In the genomic region with DNA sequence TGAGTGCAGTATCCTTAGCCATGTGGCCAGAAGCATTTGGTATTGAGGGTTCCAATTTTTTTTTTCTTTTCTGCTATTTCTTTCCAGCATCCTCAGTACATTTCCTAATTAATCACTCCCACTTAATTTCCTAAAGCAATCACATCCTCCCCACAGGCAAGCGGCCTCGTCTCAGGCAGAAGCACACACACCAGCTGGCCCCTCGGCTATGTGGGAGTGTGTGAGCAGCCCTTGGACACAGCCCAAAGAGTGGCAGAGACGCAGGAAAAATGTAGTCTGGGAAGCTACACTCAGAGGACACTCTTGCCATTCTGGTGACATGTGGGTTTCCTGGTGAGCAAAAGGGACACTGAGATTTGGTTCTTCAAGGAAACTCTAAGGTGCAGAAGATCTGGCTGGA, we compare ENCODE assay signal across 19 cellular contexts.
"Had no signal": no experiment of that assay in that cellular context is flagged by ENCODE, and none has a peak within 500 bp of the region (broad histone marks: within the 10 kb centered on the region; RNA-seq: fewer than 3 reads in every experiment).

No MANE protein-coding gene starts in this region.

- H3K4me1 ChIP-seq: breast epithelium, foreskin keratinocyte, left lung, pancreas had no signal

- H3K4me3 Mint-ChIP-seq: activated CD8-positive, alpha-beta memory T cell treated with anti-CD3 and anti-CD28 coated beads, Interleukin-2, amount 10 ng/mL, durations not matched to agents 7 days and 5 days; activated naive CD8-positive, alpha-beta T cell; activated T-cell treated with anti-CD3 and anti-CD28 coated beads, Interleukin-2, amount 50 U/mL, for 4 hours; neural crest cell had no signal

- DNase-seq: activated CD4-positive, alpha-beta T cell treated with anti-CD3 and anti-CD28 coated beads, Interleukin-2, amount 50 U/mL, for 48 hours; activated CD4-positive, CD25-positive, alpha-beta regulatory T cell treated with anti-CD3 and anti-CD28 coated beads, Interleukin-2, amount 50 U/mL, for 72 hours; activated CD8-positive, alpha-beta memory T cell treated with anti-CD3 and anti-CD28 coated beads, Interleukin-2, amount 10 ng/mL, durations not matched to agents 7 days and 5 days; activated effector memory CD4-positive, alpha-beta T cell treated with anti-CD3 and anti-CD28 coated beads, Interleukin-2, amount 50 U/mL, for 16 hours; activated T-cell treated with anti-CD3 and anti-CD28 coated beads, Interleukin-2, amount 50 U/mL, for 4 hours; foreskin keratinocyte; heart right ventricle; left lung; mesenchymal stem cell; pancreas; retina; T-helper 9 cell; transverse colon had no signal

- H3K9me3 Mint-ChIP-seq: neural crest cell had no signal

- H3K36me3 ChIP-seq: breast epithelium, heart right ventricle, left lung, pancreas, transverse colon had no signal

- H3K9me3 ChIP-seq: left lung, pancreas, transverse colon had no signal

- H3K27ac Mint-ChIP-seq: activated CD8-positive, alpha-beta memory T cell treated with anti-CD3 and anti-CD28 coated beads, Interleukin-2, amount 10 ng/mL, durations not matched to agents 7 days and 5 days; activated naive CD8-positive, alpha-beta T cell had no signal

- H3K36me3 Mint-ChIP-seq: activated CD8-positive, alpha-beta memory T cell treated with anti-CD3 and anti-CD28 coated beads, Interleukin-2, amount 10 ng/mL, durations not matched to agents 7 days and 5 days; activated naive CD8-positive, alpha-beta T cell had no signal

- FAIRE-seq: endothelial cell of umbilical vein, islet of Langerhans, pancreas had no signal

- H3K27me3 ChIP-seq: breast epithelium, foreskin keratinocyte, left lung, pancreas, transverse colon had no signal

- H3K4me3 ChIP-seq: breast epithelium, heart right ventricle, left lung, pancreas, smooth muscle cell, transverse colon had no signal

- H3K27me3 Mint-ChIP-seq: activated CD8-positive, alpha-beta memory T cell treated with anti-CD3 and anti-CD28 coated beads, Interleukin-2, amount 10 ng/mL, durations not matched to agents 7 days and 5 days had no signal

- ATAC-seq: activated CD8-positive, alpha-beta memory T cell treated with anti-CD3 and anti-CD28 coated beads, Interleukin-2, amount 10 ng/mL, durations not matched to agents 7 days and 5 days; activated T-cell treated with anti-CD3 and anti-CD28 coated beads, Interleukin-2, amount 50 U/mL, for 4 hours; foreskin keratinocyte; left lung; pancreas had no signal

- H3K27ac ChIP-seq: breast epithelium, foreskin keratinocyte, heart right ventricle, left lung, pancreas, transverse colon had no signal

- H3K4me1 Mint-ChIP-seq: activated CD8-positive, alpha-beta memory T cell treated with anti-CD3 and anti-CD28 coated beads, Interleukin-2, amount 10 ng/mL, durations not matched to agents 7 days and 5 days; neural crest cell had no signal
